ENCODE assay signal across 8 cellular contexts in the genomic region with DNA sequence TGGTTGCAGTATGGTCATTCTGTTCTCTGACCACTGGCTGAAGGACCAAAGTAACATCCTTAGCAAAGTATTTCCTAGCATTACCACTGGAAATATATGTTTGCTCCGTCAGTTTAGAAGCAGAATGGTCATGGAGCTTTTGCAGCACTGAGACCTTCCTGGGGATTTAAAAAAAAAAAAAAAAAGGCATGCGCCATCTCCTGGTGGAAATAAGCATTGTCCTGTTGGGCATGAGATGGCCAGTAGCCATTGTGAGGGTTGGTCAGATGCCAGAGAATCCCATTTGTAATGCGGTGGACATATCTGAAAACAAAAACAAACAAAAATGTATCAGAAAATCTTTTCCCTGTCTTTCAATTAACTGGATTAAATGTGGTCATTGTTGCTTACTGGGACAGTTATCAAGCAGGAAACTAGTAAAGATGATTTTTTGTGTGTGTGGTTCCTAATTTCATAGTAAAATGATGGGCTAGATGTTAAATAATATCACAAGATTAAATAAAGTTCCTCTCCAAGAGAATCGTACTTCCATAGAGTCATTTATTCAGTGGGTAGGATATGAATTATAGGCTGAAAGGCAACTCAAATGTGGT.
A peak's percentile ranks its signal among the peaks of the same experiment; 100 is the strongest.
DNase-seq lines count a peak whose midpoint lies in the region; ATAC-seq and TF ChIP-seq lines count a peak whose summit lies in the region.

No MANE protein-coding gene starts in this region.

- no peak overlapping the region for H3K4me3 Mint-ChIP-seq in activated CD4-positive, alpha-beta memory T cell treated with anti-CD3 and anti-CD28 coated beads, Interleukin-2, amount 10 ng/mL, durations not matched to agents 7 days and 5 days

- TF ChIP-seq CTCF in foreskin keratinocyte (conservative IDR thresholded peaks at IDR 0.05), result peak; percentile 72

- peaks cover 9% of the 10 kb centered on the region for H3K4me1 ChIP-seq in foreskin keratinocyte

- H3K4me1 Mint-ChIP-seq in activated CD4-positive, alpha-beta memory T cell treated with anti-CD3 and anti-CD28 coated beads, Interleukin-2, amount 10 ng/mL, durations not matched to agents 7 days and 5 days, result peaks cover 8% of the 10 kb centered on the region

- CTCF ChIA-PET in activated CD4-positive, alpha-beta memory T cell treated with anti-CD3 and anti-CD28 coated beads, Interleukin-2, amount 10 ng/mL, durations not matched to agents 7 days and 5 days (lab: Charles Lee), result interaction anchor here (0.6 to 0.7 kb wide), 3 partner anchors 9 to 269 kb away, joined by 3 to 4 read pairs (median 3); no protein-coding TSS in a partner anchor

- peak; percentile 84 for DNase-seq in EL
- peak; percentile 2 to 50 for DNase-seq in SW 1271 (lab: John Stamatoyannopoulos, UW)
- DNase-seq in foreskin keratinocyte, result peak in 1 of 2 donors; percentile 39
- peak; percentile 20 for DNase-seq in putamen (ENCODE audit: low spot score)
- DNase-seq in NCI-H524 treated with DMSO at 0.1 percent for 48 hours (lab: John Stamatoyannopoulos, UW), result no peak
- no peak for DNase-seq in stimulated activated CD8-positive, alpha-beta memory T cell treated with anti-CD3 and anti-CD28 coated beads, Interleukin-4, amount 100 ng/mL, for 48 hours
- no peak for DNase-seq in activated CD4-positive, alpha-beta memory T cell treated with anti-CD3 and anti-CD28 coated beads, Interleukin-2, amount 10 ng/mL, durations not matched to agents 7 days and 5 days

- no peaks in the 10 kb centered on the region for H3K27me3 ChIP-seq in foreskin keratinocyte

- no peaks in the 10 kb centered on the region for H3K9me3 Mint-ChIP-seq in activated CD4-positive, alpha-beta memory T cell treated with anti-CD3 and anti-CD28 coated beads, Interleukin-2, amount 10 ng/mL, durations not matched to agents 7 days and 5 days

- H3K27me3 Mint-ChIP-seq in activated CD4-positive, alpha-beta memory T cell treated with anti-CD3 and anti-CD28 coated beads, Interleukin-2, amount 10 ng/mL, durations not matched to agents 7 days and 5 days, result peaks cover 29% of the 10 kb centered on the region

- no peak overlapping the region for H3K27ac Mint-ChIP-seq in activated CD4-positive, alpha-beta memory T cell treated with anti-CD3 and anti-CD28 coated beads, Interleukin-2, amount 10 ng/mL, durations not matched to agents 7 days and 5 days

- peak; percentile 49 for ATAC-seq in HG03432 (IDR thresholded peaks at IDR 0.05; ENCODE audit: unreplicated experiment)
- ATAC-seq in foreskin keratinocyte, result peak; percentile 33

- H3K27ac ChIP-seq in foreskin keratinocyte, result no peak overlapping the region

- POLR2A ChIA-PET in activated CD4-positive, alpha-beta memory T cell treated with anti-CD3 and anti-CD28 coated beads, Interleukin-2, amount 10 ng/mL, durations not matched to agents 7 days and 5 days (lab: Charles Lee), result no interaction called here

- no peaks in the 10 kb centered on the region for H3K36me3 Mint-ChIP-seq in activated CD4-positive, alpha-beta memory T cell treated with anti-CD3 and anti-CD28 coated beads, Interleukin-2, amount 10 ng/mL, durations not matched to agents 7 days and 5 days (ENCODE audit: low read depth)

Comparison
In these comparisons a context has a peak if more than half of its experiments do, and no peak if none do; other contexts are left out.
1. DNase-seq: peak in EL (single experiment), SW 1271 (2 of 2) and putamen (single experiment); none in NCI-H524 treated with DMSO at 0.1 percent for 48 hours (single experiment), stimulated activated CD8-positive, alpha-beta memory T cell treated with anti-CD3 and anti-CD28 coated beads, Interleukin-4, amount 100 ng/mL, for 48 hours (single experiment) and activated CD4-positive, alpha-beta memory T cell treated with anti-CD3 and anti-CD28 coated beads, Interleukin-2, amount 10 ng/mL, durations not matched to agents 7 days and 5 days (single experiment).